Comparison of ENCODE assay signal across 10 cellular contexts in the genomic region with DNA sequence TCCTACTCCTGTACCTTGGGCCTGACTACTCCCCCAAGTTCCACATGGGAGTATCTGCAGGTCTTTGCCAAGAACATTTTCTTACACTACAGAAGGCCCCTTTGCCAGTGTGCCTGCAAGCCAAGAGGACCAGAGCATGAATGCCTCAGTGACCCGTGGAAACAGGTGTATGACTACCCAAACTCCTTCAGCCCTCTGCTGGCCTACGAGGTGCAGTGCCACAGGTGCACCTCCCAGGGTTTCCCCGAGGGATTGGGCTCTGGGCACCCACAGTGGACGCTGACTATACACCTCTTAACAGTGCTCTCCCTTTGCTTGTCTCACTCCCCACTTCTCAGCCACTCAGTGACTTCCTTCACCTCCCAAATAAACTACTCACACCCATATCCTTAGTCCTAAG.
DNase-seq lines count a peak whose midpoint lies in the region; ATAC-seq and TF ChIP-seq lines count a peak whose summit lies in the region.
"Had no signal": no experiment of that assay in that cellular context is flagged by ENCODE, and none has a peak within 500 bp of the region (broad histone marks: within the 10 kb centered on the region; RNA-seq: fewer than 3 reads in every experiment).

No MANE protein-coding gene starts in this region.

- H2AFZ ChIP-seq in PC-9: no peak overlapping the region

- H3K9me2 ChIP-seq in PC-9 (ENCODE audit: insufficient read depth): no peaks in the 10 kb centered on the region

- H3K27ac ChIP-seq in PC-9 (no peak overlapping the region), gastroesophageal sphincter (peak overlapping the region; percentile 81 to 94 (median 88))
- H3K27ac ChIP-seq in CD4-positive, alpha-beta T cell (ENCODE audit: low read depth, low read length): no peak overlapping the region

- DNase-seq in NCI-H146 (lab: John Stamatoyannopoulos, UW): peak; percentile 12
- no peak for DNase-seq in NCI-H146 treated with DMSO at 0.1 percent for 48 hours (lab: John Stamatoyannopoulos, UW; ENCODE audit: unreplicated experiment)
- peak in 1 of 2 experiments; percentile 39 for DNase-seq in PC-9
- DNase-seq in stimulated activated naive CD8-positive, alpha-beta T cell treated with anti-CD3 and anti-CD28 coated beads, Interleukin-15, Interleukin-2, amounts not matched to agents 100 U/mL and 50 U/mL, for 24 hours: peak; percentile 11
- no peak for DNase-seq in CD4-positive, alpha-beta T cell
- DNase-seq: NCI-H524 had no signal

- no peak overlapping the region for H3K4me3 Mint-ChIP-seq in CD4-positive, alpha-beta T cell
- H3K4me3 Mint-ChIP-seq: activated naive CD4-positive, alpha-beta T cell treated with anti-CD3 and anti-CD28 coated beads, Interleukin-2, amount 50 U/mL, for 24 hours had no signal

- H3K27me3 ChIP-seq in PC-9 (ENCODE audit: insufficient read depth, low read depth) (peaks cover 4% of the 10 kb centered on the region; the same call in 1 of the 2 replicates), gastroesophageal sphincter (no peaks in the 10 kb centered on the region)
- no peaks in the 10 kb centered on the region for H3K27me3 ChIP-seq in CD4-positive, alpha-beta T cell (ENCODE audit: control insufficient read depth, insufficient read depth, low read length)

- H3K79me2 ChIP-seq in PC-9 (ENCODE audit: low read depth): no peaks in the 10 kb centered on the region

- TF ChIP-seq EP300 in gastroesophageal sphincter (IDR thresholded peaks at IDR 0.05): no peak

- CTCF ChIA-PET in PC-9 (lab: Charles Lee): no interaction called here
- CTCF ChIA-PET in CD4-positive, alpha-beta T cell (lab: Charles Lee): no interaction called here

- H3K4me1 Mint-ChIP-seq in CD4-positive, alpha-beta T cell (ENCODE audit: low read depth): no peaks in the 10 kb centered on the region
- H3K4me1 Mint-ChIP-seq: activated naive CD4-positive, alpha-beta T cell treated with anti-CD3 and anti-CD28 coated beads, Interleukin-2, amount 50 U/mL, for 24 hours had no signal

- H3K4me3 ChIP-seq in PC-9 (no peak overlapping the region), gastroesophageal sphincter (no peak overlapping the region)

- no peaks in the 10 kb centered on the region for H3K4me1 ChIP-seq in PC-9 (replicated peaks; ENCODE audit: insufficient read depth)
- peaks cover 10 to 98% (median 24%) of the 10 kb centered on the region in 3 donors for H3K4me1 ChIP-seq in gastroesophageal sphincter

- no TSS peak for BruUV-seq in PC-9 (replicated peaks; lab: Mats Ljungman, UMichigan)

- no peaks in the 10 kb centered on the region for H3K36me3 Mint-ChIP-seq in CD4-positive, alpha-beta T cell (ENCODE audit: low read depth)
- H3K36me3 Mint-ChIP-seq: activated naive CD4-positive, alpha-beta T cell treated with anti-CD3 and anti-CD28 coated beads, Interleukin-2, amount 50 U/mL, for 24 hours had no signal

- H3K27ac Mint-ChIP-seq in CD4-positive, alpha-beta T cell: no peak overlapping the region
- H3K27ac Mint-ChIP-seq: activated naive CD4-positive, alpha-beta T cell treated with anti-CD3 and anti-CD28 coated beads, Interleukin-2, amount 50 U/mL, for 24 hours had no signal

- TF ChIP-seq CTCF in PC-9 (conservative IDR thresholded peaks at IDR 0.05): peak; percentile 79
- TF ChIP-seq CTCF in gastroesophageal sphincter (IDR thresholded peaks at IDR 0.05): peak in 2 of 4 experiments; percentile 12 to 29
- no peak for TF ChIP-seq CTCF in CD4-positive, alpha-beta T cell (IDR thresholded peaks at IDR 0.05)

- H3K9me3 Mint-ChIP-seq in CD4-positive, alpha-beta T cell: no peaks in the 10 kb centered on the region
- H3K9me3 Mint-ChIP-seq: activated naive CD4-positive, alpha-beta T cell treated with anti-CD3 and anti-CD28 coated beads, Interleukin-2, amount 50 U/mL, for 24 hours had no signal

- H3K4me2 ChIP-seq in PC-9: no peak overlapping the region

- no peaks in the 10 kb centered on the region for H4K20me1 ChIP-seq in PC-9 (ENCODE audit: insufficient read depth)

- POLR2A ChIA-PET in PC-9 (lab: Charles Lee; ENCODE audit: unreplicated experiment): interaction anchor here (0.5 kb wide), 1 partner anchor 57 kb away, joined by 3 read pairs; no protein-coding TSS in a partner anchor
- POLR2A ChIA-PET in CD4-positive, alpha-beta T cell (lab: Charles Lee): no interaction called here

- no peaks in the 10 kb centered on the region for H3K9me3 ChIP-seq in PC-9 (ENCODE audit: insufficient read depth, low read depth)
- H3K9me3 ChIP-seq in gastroesophageal sphincter: no peaks in the 10 kb centered on the region
- H3K9me3 ChIP-seq in CD4-positive, alpha-beta T cell (ENCODE audit: control insufficient read depth, low read length): no peaks in the 10 kb centered on the region

- TF ChIP-seq POLR2A in gastroesophageal sphincter (IDR thresholded peaks at IDR 0.05): no peak

- ATAC-seq in gastroesophageal sphincter (no peak), HG02798 (IDR thresholded peaks at IDR 0.05; ENCODE audit: poor library complexity, unreplicated experiment) (no peak), GM21528 (IDR thresholded peaks at IDR 0.05; ENCODE audit: low FRiP score, unreplicated experiment) (no peak)
- peak; percentile 22 for ATAC-seq in stimulated activated naive CD8-positive, alpha-beta T cell treated with anti-CD3 and anti-CD28 coated beads, Interleukin-15, Interleukin-2, amounts not matched to agents 100 U/mL and 50 U/mL, for 24 hours
- no peak for ATAC-seq in CD4-positive, alpha-beta T cell (ENCODE audit: poor library complexity)

- peaks cover 3% of the 10 kb centered on the region for H3K27me3 Mint-ChIP-seq in CD4-positive, alpha-beta T cell
- H3K27me3 Mint-ChIP-seq: activated naive CD4-positive, alpha-beta T cell treated with anti-CD3 and anti-CD28 coated beads, Interleukin-2, amount 50 U/mL, for 24 hours had no signal

- WGBS in gastroesophageal sphincter (ENCODE audit: low coverage in 1 of 2), 2 donors: 64 to 82% methylated on average over 2 to 3 of the region's 4 CpGs

- H3K36me3 ChIP-seq in PC-9 (ENCODE audit: low read depth) (no peaks in the 10 kb centered on the region), gastroesophageal sphincter (no peaks in the 10 kb centered on the region)

- H3F3A ChIP-seq in PC-9 (ENCODE audit: insufficient read depth, low read depth): no peaks in the 10 kb centered on the region

- intact Hi-C loops in PC-9 (cut with micrococcal nuclease; ENCODE audit: unreplicated experiment): loop anchor here (1.0 kb wide), 1 partner anchor 151 kb away; no protein-coding TSS in a partner anchor
- intact Hi-C loops in CD4-positive, alpha-beta T cell (cut with DNase I, micrococcal nuclease): no loop called here

Comparison
In these comparisons a context has a peak if more than half of its experiments do, and no peak if none do; other contexts are left out.
1. DNase-seq: peak in NCI-H146 (single experiment) and stimulated activated naive CD8-positive, alpha-beta T cell treated with anti-CD3 and anti-CD28 coated beads, Interleukin-15, Interleukin-2, amounts not matched to agents 100 U/mL and 50 U/mL, for 24 hours (single experiment); none in NCI-H146 treated with DMSO at 0.1 percent for 48 hours (single experiment) and CD4-positive, alpha-beta T cell (0 of 10).
2. H3K27ac ChIP-seq: peak in gastroesophageal sphincter (4 of 4); none in PC-9 (single experiment) and CD4-positive, alpha-beta T cell (single experiment).